In the genomic region with DNA sequence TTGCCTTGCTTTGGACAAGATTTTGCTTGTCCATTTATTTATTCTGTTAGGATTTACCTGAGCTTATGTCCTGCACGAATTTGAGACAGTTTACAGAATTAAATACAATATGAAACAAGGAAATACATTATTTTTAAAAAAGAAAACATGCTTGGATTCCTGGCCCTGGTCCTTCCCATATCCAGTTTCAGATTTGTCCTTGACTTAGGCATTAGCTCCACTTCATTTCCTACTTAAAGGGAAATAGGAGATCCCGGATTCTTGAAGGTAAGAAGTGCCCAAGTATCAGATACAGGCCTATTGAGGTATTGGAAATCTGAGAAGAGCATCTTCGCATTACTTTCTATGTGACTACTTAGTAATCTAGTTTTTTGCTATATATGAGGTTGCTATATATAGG, we compare ENCODE assay signal across 17 cellular contexts.
DNase-seq lines count a peak whose midpoint lies in the region; ATAC-seq and TF ChIP-seq lines count a peak whose summit lies in the region.
"Had no signal": no experiment of that assay in that cellular context is flagged by ENCODE, and none has a peak within 500 bp of the region (broad histone marks: within the 10 kb centered on the region; RNA-seq: fewer than 3 reads in every experiment).

No MANE protein-coding gene starts in this region.

- H3K27me3 ChIP-seq in SU-DHL-6 (ENCODE audit: low read length) = no peaks in the 10 kb centered on the region
- no peaks in the 10 kb centered on the region for H3K27me3 ChIP-seq in transverse colon
- H3K27me3 ChIP-seq: BLaER1 had no signal

- no peak overlapping the region for H3K27ac ChIP-seq in SU-DHL-6 (ENCODE audit: low read depth, low read length)
- H3K27ac ChIP-seq in transverse colon = peak overlapping the region in 3 of 4 donors; percentile 60 to 64 (median 63)
- H3K27ac ChIP-seq: BLaER1 had no signal

- ATAC-seq in GM19463 (IDR thresholded peaks at IDR 0.05; ENCODE audit: unreplicated experiment) = no peak
- ATAC-seq in omental fat pad (ENCODE audit: low FRiP score) = no peak
- ATAC-seq: GM23338, HepG2 had no signal

- in situ Hi-C loops in transverse colon (cut with MboI; ENCODE audit: low pct_ligation_motif_present in 1 of 4, low pct_unique_long_range_greater_than_20kb in 1 of 4, low sequenced_read_pairs in 3 of 4) = no loop called here

- TF ChIP-seq POLR2A in transverse colon (IDR thresholded peaks at IDR 0.05) = no peak

- H3K9me2 ChIP-seq in SU-DHL-6 (replicated peaks; ENCODE audit: insufficient read depth, low read length) = no peaks in the 10 kb centered on the region

- H3K4me1 ChIP-seq in transverse colon = peaks cover 0 to 25% (median 9%) of the 10 kb centered on the region in 4 donors
- H3K4me1 ChIP-seq: BLaER1 had no signal

- TF ChIP-seq EP300 in transverse colon (IDR thresholded peaks at IDR 0.05; ENCODE audit: low read depth) = no peak

- H3F3A ChIP-seq in SU-DHL-6 (ENCODE audit: insufficient read depth) = no peaks in the 10 kb centered on the region

- H3K9ac ChIP-seq in SU-DHL-6 (ENCODE audit: low read length) = no peak overlapping the region
- H3K9ac ChIP-seq: BLaER1 had no signal

- peak; percentile 2 for DNase-seq in DMS53 (lab: John Stamatoyannopoulos, UW)
- DNase-seq in DMS53 treated with DMSO at 0.1 percent for 48 hours (lab: John Stamatoyannopoulos, UW; ENCODE audit: unreplicated experiment) = no peak
- DNase-seq in NCI-H2171 treated with DMSO at 0.1 percent for 48 hours (lab: John Stamatoyannopoulos, UW) = peak; percentile 76
- DNase-seq in transverse colon = no peak
- DNase-seq in activated CD4-positive, alpha-beta T cell treated with anti-CD3 and anti-CD28 coated beads for 48 hours = no peak
- no peak for DNase-seq in omental fat pad (ENCODE audit: low spot score)
- DNase-seq: 8988T; CD4-positive, alpha-beta memory T cell; DMS79; GDM1; HCEC 1CT; HFFc6 had no signal

- H3K4me2 ChIP-seq in SU-DHL-6 (ENCODE audit: low read depth, low read length, poor library complexity, severe bottlenecking) = no peak overlapping the region
- H3K4me2 ChIP-seq: BLaER1, GM23338 had no signal

- no peaks in the 10 kb centered on the region for H3K79me2 ChIP-seq in SU-DHL-6 (ENCODE audit: insufficient read depth, low read length)

- intact Hi-C loops in transverse colon (cut with DNase I; ENCODE audit: low total_unique reads) = no loop called here

- WGBS in transverse colon (ENCODE audit: low coverage in 1 of 2), 2 donors = 67 to 68% methylated on average over 3 of the region's 3 CpGs

- H3K4me3 ChIP-seq in SU-DHL-6 (ENCODE audit: insufficient read depth, low read length, poor library complexity, severe bottlenecking) = no peak overlapping the region
- H3K4me3 ChIP-seq in transverse colon = no peak overlapping the region
- H3K4me3 ChIP-seq: BLaER1, GM23338 had no signal

- TF ChIP-seq CTCF in SU-DHL-6 (IDR thresholded peaks at IDR 0.05; ENCODE audit: insufficient read depth, low read length, poor library complexity, severe bottlenecking) (no peak), transverse colon (IDR thresholded peaks at IDR 0.05) (no peak), omental fat pad (IDR thresholded peaks at IDR 0.05) (no peak)

- H3K36me3 ChIP-seq in SU-DHL-6 (ENCODE audit: low read length) (no peaks in the 10 kb centered on the region), transverse colon (no peaks in the 10 kb centered on the region)
- H3K36me3 ChIP-seq: BLaER1 had no signal

- H4K20me1 ChIP-seq in SU-DHL-6 (ENCODE audit: low read depth, low read length) = no peaks in the 10 kb centered on the region
- H4K20me1 ChIP-seq: BLaER1 had no signal

- peak overlapping the region; percentile 9 for H2AFZ ChIP-seq in SU-DHL-6 (ENCODE audit: low read depth, low read length, severe bottlenecking)
- H2AFZ ChIP-seq: GM23338 had no signal

- H3K9me3 ChIP-seq in SU-DHL-6 (ENCODE audit: insufficient read depth, low read length) = no peaks in the 10 kb centered on the region
- H3K9me3 ChIP-seq in transverse colon = no peaks in the 10 kb centered on the region
- H3K9me3 ChIP-seq: BLaER1 had no signal

Comparison
In these comparisons a context has a peak if more than half of its experiments do, and no peak if none do; other contexts are left out.
1. DNase-seq: peak in DMS53 (single experiment) and NCI-H2171 treated with DMSO at 0.1 percent for 48 hours (single experiment); none in DMS53 treated with DMSO at 0.1 percent for 48 hours (single experiment), transverse colon (single experiment), activated CD4-positive, alpha-beta T cell treated with anti-CD3 and anti-CD28 coated beads for 48 hours (single experiment) and omental fat pad (single experiment).